ENCODE assay signal across 8 cellular contexts in the genomic region with DNA sequence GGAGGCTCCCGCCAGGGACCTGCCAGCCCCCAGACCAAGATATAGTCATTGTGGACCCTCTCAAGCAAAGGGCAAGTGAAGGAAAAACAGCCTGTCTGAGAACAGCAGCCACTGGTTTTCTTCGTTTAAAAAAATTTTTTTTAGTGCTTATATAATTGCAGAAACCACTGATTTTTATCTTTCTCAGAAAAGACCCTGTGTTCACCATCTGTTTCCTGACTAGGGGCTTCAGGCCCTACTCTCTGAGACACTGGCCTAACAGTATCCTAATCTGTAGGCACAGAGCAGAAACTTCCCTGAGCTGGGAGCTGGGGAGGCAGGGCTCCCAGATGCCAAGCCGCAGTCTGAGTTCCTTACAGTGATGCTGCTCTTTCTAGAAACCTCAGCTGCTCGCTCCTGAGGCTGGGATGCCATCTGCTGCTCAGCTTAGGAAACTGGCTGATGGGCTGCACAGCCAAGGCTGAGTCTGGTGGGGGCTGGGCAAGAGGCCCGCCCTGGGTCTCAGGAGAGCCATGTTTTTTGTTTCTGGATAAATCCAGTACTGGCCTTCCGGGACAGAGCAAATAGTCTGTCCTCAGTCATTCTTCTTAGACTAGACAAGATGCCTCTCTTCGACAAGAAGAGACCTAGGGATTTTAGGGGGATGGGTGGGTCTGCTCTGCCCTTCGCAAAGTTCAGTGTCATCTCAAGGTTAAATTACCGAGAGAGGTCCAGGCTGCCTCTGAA. TPM values are rescaled to one million over a fixed set of nuclear protein-coding genes. Genes with fewer than 3 reads are reported as not detected.
A peak's percentile ranks its signal among the peaks of the same experiment; 100 is the strongest.
DNase-seq lines count a peak whose midpoint lies in the region; ATAC-seq lines count a peak whose summit lies in the region.

No MANE protein-coding gene starts in this region.

- H3K27ac Mint-ChIP-seq in T-cell = no peak overlapping the region

- no peaks in the 10 kb centered on the region for H3K9me3 Mint-ChIP-seq in T-cell

- POLR2A ChIA-PET in T-cell (lab: Charles Lee) = no interaction called here

- no peak overlapping the region for H3K9ac ChIP-seq in rectal smooth muscle tissue (ENCODE audit: low read length)

- H3K4me1 ChIP-seq in rectal smooth muscle tissue (ENCODE audit: control insufficient read depth, insufficient read depth, low read length) = no peaks in the 10 kb centered on the region

- H3K27me3 Mint-ChIP-seq in T-cell = peaks cover 11 to 14% of the 10 kb centered on the region in 2 donors

- peaks cover 6 to 12% (median 10%) of the 10 kb centered on the region in 3 donors for H3K4me1 Mint-ChIP-seq in T-cell

- CTCF ChIA-PET in T-cell (lab: Charles Lee) = interaction anchor here in 1 of 2 donors (0.5 to 0.6 kb wide), 2 partner anchors 438 to 1029 kb away, joined by 3 to 4 read pairs; no protein-coding TSS in a partner anchor

- peak; percentile 80 for ATAC-seq in HG02610 (IDR thresholded peaks at IDR 0.05; ENCODE audit: unreplicated experiment)
- ATAC-seq in T-cell (replicated peaks in 1 of 4) = peak; percentile 89 to 100 (median 96)
- peak; percentile 99 for ATAC-seq in left ventricle myocardium superior
- ATAC-seq in GM19324 (IDR thresholded peaks at IDR 0.05; ENCODE audit: low FRiP score, unreplicated experiment) = no peak

- no peaks in the 10 kb centered on the region for H3K36me3 Mint-ChIP-seq in T-cell

- DNase-seq in ELF-1 (ENCODE audit: low read depth, low spot score) (peak; percentile 94), NCI-H146 treated with DMSO at 0.1 percent for 48 hours (lab: John Stamatoyannopoulos, UW; ENCODE audit: unreplicated experiment) (peak; percentile 50), T-cell (peak; percentile 19 to 72 (median 53)), amygdala (lab: John Stamatoyannopoulos, UW) (peak; percentile 22 to 92 (median 80)), left ventricle myocardium superior (peak; percentile 91)

- no peak overlapping the region for H3K4me3 ChIP-seq in rectal smooth muscle tissue (ENCODE audit: low read length)

- no peaks in the 10 kb centered on the region for H3K36me3 ChIP-seq in rectal smooth muscle tissue (ENCODE audit: control insufficient read depth, insufficient read depth, low read length)

- intact Hi-C loops in left ventricle myocardium superior (cut with micrococcal nuclease) = loop anchor here (5.0 kb wide), 2 partner anchors 620 to 680 kb away; no protein-coding TSS in a partner anchor

- H3K4me3 Mint-ChIP-seq in T-cell = no peak overlapping the region

- H3K27ac ChIP-seq in rectal smooth muscle tissue (ENCODE audit: low read depth, low read length) = peak overlapping the region; percentile 65

- H3K27me3 ChIP-seq in rectal smooth muscle tissue (ENCODE audit: control insufficient read depth, insufficient read depth, low read length) = no peaks in the 10 kb centered on the region

RNA-seq across cellular contexts. Expression of a gene that starts 31.0 kb away (rescaled TPM):
- 100 to 1,000 TPM; 187 to 359 (median 200) TPM for total RNA-seq in T-cell
- total RNA-seq in left ventricle myocardium superior = 121 TPM
